ENCODE assay signal across 16 cellular contexts in the genomic region with DNA sequence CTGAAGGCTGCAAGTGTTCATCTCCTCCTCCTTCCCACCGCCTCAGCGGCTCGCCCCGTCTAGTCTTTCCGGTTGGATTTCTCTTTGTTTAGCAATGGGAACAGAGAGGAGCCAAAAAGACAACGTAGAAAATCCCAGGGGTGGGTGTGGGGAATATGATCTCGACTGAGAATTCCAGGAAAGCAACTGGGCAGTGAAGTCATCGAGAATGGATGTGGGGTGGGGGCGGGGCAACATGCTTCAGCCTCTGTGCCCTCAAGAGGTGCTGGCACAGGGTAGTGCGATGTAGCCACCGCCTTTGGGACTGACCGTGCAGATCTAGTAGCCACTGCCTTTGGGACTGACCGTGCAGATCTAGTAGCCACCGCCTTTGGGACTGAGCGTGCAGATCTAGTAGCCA. TPM values are rescaled to one million over a fixed set of nuclear protein-coding genes. Genes with fewer than 3 reads are reported as not detected.
"Had no signal": no experiment of that assay in that cellular context is flagged by ENCODE, and none has a peak within 500 bp of the region (broad histone marks: within the 10 kb centered on the region; RNA-seq: fewer than 3 reads in every experiment).

No MANE protein-coding gene starts in this region.

- DNase-seq: activated CD4-positive, alpha-beta T cell treated with anti-CD3 and anti-CD28 coated beads, Interleukin-2, amount 10 ng/mL, durations not matched to agents 7 days and 5 days; activated CD4-positive, CD25-positive, alpha-beta regulatory T cell; activated CD8-positive, alpha-beta memory T cell treated with anti-CD3 and anti-CD28 coated beads for 24 hours; activated naive CD4-positive, alpha-beta T cell treated with anti-CD3 and anti-CD28 coated beads for 36 hours; adrenal gland; effector memory CD8-positive, alpha-beta T cell; hippocampal formation; kidney glomerular epithelial cell; lower lobe of right lung; mucosa of descending colon; stimulated activated CD4-positive, alpha-beta T cell treated with anti-CD3 and anti-CD28 coated beads, Interleukin-12 subunit alpha, Interleukin-12 subunit beta, amount 100 ng/mL, for 4 hours; stimulated activated naive CD4-positive, alpha-beta T cell; substantia nigra; T-helper 17 cell had no signal

- ATAC-seq: effector memory CD8-positive, alpha-beta T cell; lower lobe of right lung; mucosa of descending colon; natural killer cell treated with Interleukin-12 subunit alpha and Interleukin-12 subunit beta and Interleukin-15 and Interleukin-18, amount 100 ng/mL, for 72 hours; sciatic nerve; T-helper 17 cell had no signal

RNA-seq across cellular contexts. Expression of gene MSX2, which starts 13.0 kb away (rescaled TPM):
- total RNA-seq: activated naive CD4-positive, alpha-beta T cell treated with anti-CD3 and anti-CD28 coated beads for 36 hours; natural killer cell treated with Interleukin-12 subunit alpha and Interleukin-12 subunit beta and Interleukin-15 and Interleukin-18, amount 100 ng/mL, for 72 hours had no signal
